Comparison of ENCODE assay signal across 14 cellular contexts in the genomic region with DNA sequence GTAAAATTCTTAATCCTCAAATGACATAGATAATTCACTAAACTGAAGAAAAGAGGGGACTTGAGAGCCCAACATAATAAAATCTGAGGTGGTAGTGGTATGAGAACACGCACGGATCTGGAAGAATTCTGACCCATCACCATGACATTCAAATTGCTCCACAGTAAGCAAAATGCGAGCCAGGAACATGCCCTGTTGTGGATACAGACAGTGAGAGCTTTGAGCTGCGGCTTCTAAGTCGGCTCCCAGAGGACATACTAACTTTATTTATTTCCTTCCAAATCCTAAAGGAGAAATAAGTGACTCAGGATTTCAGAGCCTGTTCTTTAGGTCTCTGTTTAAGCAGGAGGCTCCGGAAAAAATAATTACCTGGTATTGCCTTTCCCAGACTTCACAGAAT.
DNase-seq lines count a peak whose midpoint lies in the region.
"Had no signal": no experiment of that assay in that cellular context is flagged by ENCODE, and none has a peak within 500 bp of the region (broad histone marks: within the 10 kb centered on the region; RNA-seq: fewer than 3 reads in every experiment).

No MANE protein-coding gene starts in this region.

- DNase-seq in RPMI7951 (ENCODE audit: low read depth) (peak; percentile 4), cerebellar cortex (ENCODE audit: low spot score) (peak; percentile 51), iris pigment epithelial cell (ENCODE audit: low read depth) (peak; percentile 62), stromal cell of bone marrow (ENCODE audit: low read depth) (peak; percentile 89), T-helper 2 cell (no peak), mucosa of gallbladder (ENCODE audit: low spot score) (no peak), HuH-7 (ENCODE audit: low spot score) (no peak)
- DNase-seq: activated CD4-positive, CD25-positive, alpha-beta regulatory T cell treated with anti-CD3 and anti-CD28 coated beads, Interleukin-2, amount 50 U/mL, for 72 hours; activated gamma-delta T cell; DMS 273 treated with DMSO at 0.1 percent for 48 hours; MM.1S; NCI-H2029; OCI-M1; SIG-M5 had no signal

Comparison
In these comparisons a context has a peak if more than half of its experiments do, and no peak if none do; other contexts are left out.
1. DNase-seq: peak in RPMI7951 (single experiment), cerebellar cortex (single experiment), iris pigment epithelial cell (single experiment) and stromal cell of bone marrow (single experiment); none in T-helper 2 cell (0 of 5), mucosa of gallbladder (single experiment) and HuH-7 (single experiment).